Comparison of ENCODE assay signal across 8 cellular contexts in the genomic region with DNA sequence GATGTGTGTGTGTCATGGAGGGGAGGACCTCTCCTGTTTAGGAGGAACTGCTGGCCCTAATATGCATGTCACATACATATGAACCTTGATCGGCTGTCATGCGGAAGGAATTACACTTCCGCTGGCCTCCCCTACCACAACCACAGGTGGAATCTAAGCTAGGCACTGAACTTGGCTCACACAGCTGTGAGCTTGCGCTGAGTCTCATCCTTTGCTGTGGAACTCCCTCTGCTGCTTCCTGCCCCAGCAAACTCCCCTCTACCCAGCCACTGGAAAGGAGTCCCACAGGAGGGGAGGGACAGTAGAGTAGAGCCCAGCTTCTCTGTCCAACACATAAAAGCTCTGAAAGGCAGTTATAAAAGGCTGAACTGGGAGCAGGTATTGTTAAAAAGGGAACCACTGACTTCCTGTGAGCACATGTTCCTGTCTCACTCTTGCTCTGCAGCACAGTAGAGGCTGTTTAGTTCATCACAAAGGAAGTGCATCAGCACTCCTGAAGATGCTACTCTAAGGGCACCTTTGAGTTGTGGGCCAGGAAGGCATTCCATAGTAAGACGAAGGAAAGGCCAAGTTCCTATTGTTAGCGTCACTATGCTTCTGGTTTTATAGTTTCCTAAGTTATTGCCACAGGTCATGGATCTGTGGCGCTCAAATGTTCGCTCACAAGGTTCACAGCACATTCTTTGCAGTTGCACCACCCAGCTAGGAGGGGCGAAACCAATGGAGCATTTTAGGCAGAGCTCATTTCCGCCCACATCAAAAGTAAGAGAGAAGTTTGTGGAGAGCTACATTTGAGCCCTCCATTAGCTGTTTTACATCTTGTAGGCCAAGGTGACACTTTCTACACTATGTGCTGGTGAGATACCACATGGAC. TPM values are rescaled to one million over a fixed set of nuclear protein-coding genes. Genes with fewer than 3 reads are reported as not detected.
A peak's percentile ranks its signal among the peaks of the same experiment; 100 is the strongest.
DNase-seq lines count a peak whose midpoint lies in the region; ATAC-seq, FAIRE-seq and TF ChIP-seq lines count a peak whose summit lies in the region.

No MANE protein-coding gene starts in this region.

- ATAC-seq in GM18861 (IDR thresholded peaks at IDR 0.05; ENCODE audit: unreplicated experiment): peak; percentile 59
- peak; percentile 58 for ATAC-seq in HG02970 (IDR thresholded peaks at IDR 0.05; ENCODE audit: low FRiP score, unreplicated experiment)
- ATAC-seq in GM12878: peak; percentile 82

- peak; percentile 70 for TF ChIP-seq POLR2A in GM12878 (IDR thresholded peaks at IDR 0.05; ENCODE audit: low read depth, low read length)

- no peak overlapping the region for H2AFZ ChIP-seq in SU-DHL-6 (ENCODE audit: low read depth, low read length, severe bottlenecking)
- H2AFZ ChIP-seq in GM12878 (ENCODE audit: control insufficient read depth, low read depth, low read length): peak overlapping the region; percentile 73
- H2AFZ ChIP-seq in GM23248: no peak overlapping the region

- RAD21 ChIA-PET in GM12878 (lab: Charles Lee; ENCODE audit: unreplicated experiment): interaction anchor here (0.7 to 7.2 kb wide), 35 partner anchors 11 to 552 kb away, joined by 3 to 154 read pairs (median 7); partner anchors contain the start of gene PTPRC

- H3K4me3 ChIP-seq in SU-DHL-6 (ENCODE audit: insufficient read depth, low read length, poor library complexity, severe bottlenecking) (peak overlapping the region; percentile 43), GM12878 (peak overlapping the region; percentile 50; the same call in 1 of the 2 replicates), GM23248 (no peak overlapping the region)

- intact Hi-C loops in GM12878 (cut with micrococcal nuclease; ENCODE audit: unreplicated experiment): loop anchor here (1.0 to 10.0 kb wide), 5 partner anchors 20 to 554 kb away; no protein-coding TSS in a partner anchor

- FAIRE-seq in GM12878 (lab: Jason Lieb, UNC): peak; percentile 81

- TF ChIP-seq CTCF in SU-DHL-6 (IDR thresholded peaks at IDR 0.05; ENCODE audit: insufficient read depth, low read length, poor library complexity, severe bottlenecking) (no peak), GM12878 (IDR thresholded peaks at IDR 0.05 in 2 of 3, conservative IDR thresholded peaks at IDR 0.05 in 1 of 3; ENCODE audit: control insufficient read depth in 2 of 3, extremely low read depth in 1 of 3, insufficient read depth in 1 of 3, low read depth in 3 of 3, low read length in 3 of 3) (no peak)

- peaks cover 3% of the 10 kb centered on the region; the same call in 1 of the 2 replicates for H3K79me2 ChIP-seq in SU-DHL-6 (ENCODE audit: insufficient read depth, low read length)
- no peaks in the 10 kb centered on the region for H3K79me2 ChIP-seq in GM12878 (ENCODE audit: control insufficient read depth, insufficient read depth, low read length)
- no peaks in the 10 kb centered on the region for H3K79me2 ChIP-seq in GM23248 (ENCODE audit: insufficient read depth)

- SMC1A ChIA-PET in GM12878 (lab: Charles Lee; ENCODE audit: uncharacterized antibody, unreplicated experiment): interaction anchor here (0.6 to 7.4 kb wide), 38 partner anchors 8 to 622 kb away, joined by 3 to 251 read pairs (median 6); partner anchors contain the start of gene PTPRC

- H3F3A ChIP-seq in SU-DHL-6 (ENCODE audit: insufficient read depth) (peaks cover 79% of the 10 kb centered on the region), GM23248 (ENCODE audit: insufficient read depth) (peaks cover 17% of the 10 kb centered on the region; the same call in 1 of the 2 replicates)

- H3K36me3 ChIP-seq in SU-DHL-6 (ENCODE audit: low read length) (no peaks in the 10 kb centered on the region), GM12878 (ENCODE audit: control insufficient read depth in 2 of 2, insufficient read depth in 2 of 2, low read length in 1 of 2) (no peaks in the 10 kb centered on the region), GM23248 (ENCODE audit: low read depth) (no peaks in the 10 kb centered on the region)

- 0% methylated on average over 10 of the region's 10 CpGs for WGBS in GM12878 (ENCODE audit: insufficient coverage, insufficient replicate concordance, low lambda C conversion rate, missing lambda C conversion rate)
- 93 to 98% methylated on average over 10 of the region's 10 CpGs for WGBS in GM23248 (ENCODE audit: low coverage in 1 of 2, low lambda C conversion rate in 2 of 2, missing lambda C conversion rate in 2 of 2), 2 experiments

- peak overlapping the region; percentile 95 for H3K4me2 ChIP-seq in SU-DHL-6 (ENCODE audit: low read depth, low read length, poor library complexity, severe bottlenecking)
- peak overlapping the region; percentile 17 for H3K4me2 ChIP-seq in GM12878 (ENCODE audit: control insufficient read depth, insufficient read depth)
- H3K4me2 ChIP-seq in GM23248 (ENCODE audit: unreplicated experiment): no peak overlapping the region

- H3K9me3 ChIP-seq in SU-DHL-6 (ENCODE audit: insufficient read depth, low read length) (no peaks in the 10 kb centered on the region), GM12878 (replicated peaks; ENCODE audit: control insufficient read depth, insufficient read depth, low read length) (no peaks in the 10 kb centered on the region; the same call in 2 of the 3 replicates), GM23248 (ENCODE audit: low read depth) (no peaks in the 10 kb centered on the region)

- BruUV-seq in GM12878 (replicated peaks; lab: Mats Ljungman, UMichigan): no TSS peak

- H3K27me3 ChIP-seq in SU-DHL-6 (ENCODE audit: low read length): no peaks in the 10 kb centered on the region
- H3K27me3 ChIP-seq in GM12878 (replicated peaks in 1 of 2; ENCODE audit: control insufficient read depth in 2 of 2, insufficient read depth in 2 of 2, low read length in 1 of 2): no peaks in the 10 kb centered on the region
- H3K27me3 ChIP-seq in GM23248 (replicated peaks; ENCODE audit: insufficient read depth): no peaks in the 10 kb centered on the region

- no peaks in the 10 kb centered on the region for H4K20me1 ChIP-seq in SU-DHL-6 (ENCODE audit: low read depth, low read length)
- no peaks in the 10 kb centered on the region for H4K20me1 ChIP-seq in GM12878 (ENCODE audit: control insufficient read depth, insufficient read depth)
- no peaks in the 10 kb centered on the region for H4K20me1 ChIP-seq in GM23248 (ENCODE audit: insufficient read depth)

- CTCF ChIA-PET in GM12878 (lab: Yijun Ruan, JAX): interaction anchor here (0.6 to 4.9 kb wide), 24 partner anchors 10 to 455 kb away, joined by 3 to 45 read pairs (median 4); partner anchors contain the start of gene PTPRC

- H3K9me2 ChIP-seq in SU-DHL-6 (replicated peaks; ENCODE audit: insufficient read depth, low read length): no peaks in the 10 kb centered on the region
- 0 out of 2 replicates have a peak, but pooled peaks cover 3% of the 10 kb centered on the region for H3K9me2 ChIP-seq in GM23248 (ENCODE audit: insufficient read depth)

- POLR2A ChIA-PET in GM12878 (lab: Charles Lee): interaction anchor here (0.6 to 7.4 kb wide), 21 partner anchors 10 to 453 kb away, joined by 3 to 106 read pairs (median 9); partner anchors contain the start of gene PTPRC

- H3K27ac ChIP-seq in SU-DHL-6 (ENCODE audit: low read depth, low read length): peak overlapping the region; percentile 100
- peak overlapping the region; percentile 93 for H3K27ac ChIP-seq in GM12878 (ENCODE audit: control insufficient read depth, insufficient read depth)
- H3K27ac ChIP-seq in GM23248: no peak overlapping the region

- DNase-seq in GM12878 (ENCODE audit: low read depth, low spot score): peak; percentile 93
- peak; percentile 65 for DNase-seq in stimulated activated CD4-positive, alpha-beta T cell treated with anti-CD3 and anti-CD28 coated beads, Interleukin-4, amount 100 ng/mL, for 24 hours
- no peak for DNase-seq in hepatic stellate cell (ENCODE audit: low spot score)
- DNase-seq in kidney glomerular epithelial cell (lab: John Stamatoyannopoulos, UW): no peak
- DNase-seq in GM23248: no peak

- in situ Hi-C loops in GM12878 (cut with MboI) (no loop called here), GM23248 (cut with MboI) (no loop called here)

- TF ChIP-seq RAD21 in GM12878 (IDR thresholded peaks at IDR 0.05; ENCODE audit: insufficient read depth, low read depth, low read length): peak; percentile 20; the same call in 1 of the 2 replicates

- peak; percentile 46 to 71; a peak in 2 of 4 replicates for TF ChIP-seq EP300 in GM12878 (IDR thresholded peaks at IDR 0.05; ENCODE audit: borderline replicate concordance in 1 of 2, control insufficient read depth in 1 of 2, low read depth in 2 of 2, low read length in 2 of 2)

- peaks cover 47% of the 10 kb centered on the region for H3K4me1 ChIP-seq in GM12878 (ENCODE audit: control insufficient read depth, insufficient read depth, low read length)
- peaks cover 22% of the 10 kb centered on the region for H3K4me1 ChIP-seq in GM23248 (ENCODE audit: insufficient read depth)

- H3K9ac ChIP-seq in SU-DHL-6 (ENCODE audit: low read length) (peak overlapping the region; percentile 73), GM12878 (ENCODE audit: control insufficient read depth, insufficient read depth, low read length) (peak overlapping the region; percentile 62), GM23248 (no peak overlapping the region)

TF ChIP-seq in GM12878, 131 proteins besides CTCF, POLR2A, EP300 and RAD21 (continues in another document):
- TF ChIP-seq TBL1XR1 (IDR thresholded peaks at IDR 0.05; ENCODE audit: low read depth, low read length) (no peak; the same call in 1 of the 2 replicates), ATF7 (IDR thresholded peaks at IDR 0.05; ENCODE audit: low read depth) (peak; percentile 78), ZNF622 (IDR thresholded peaks at IDR 0.05) (no peak), BHLHE40 (IDR thresholded peaks at IDR 0.05; ENCODE audit: borderline replicate concordance in 1 of 2, low read depth in 2 of 2, low read length in 1 of 2) (peak; percentile 30 to 32; a peak in 2 of 4 replicates)

RNA-seq across cellular contexts. Expression of gene PTPRC, which starts 17.7 kb away (rescaled TPM):
- 586 and 675 TPM in 2 replicates for total RNA-seq in GM12878 (2013; cell fraction: nucleolus; rRNA removed)
- 117 and 136 TPM in 2 replicates for total RNA-seq in GM12878 (2014; rRNA removed)
- total RNA-seq in GM12878 (2014; rRNA removed; fragmentation: Illumina TruSeq; extraction: Trizol): 167 and 171 TPM in 2 replicates
- total RNA-seq in GM12878 (2021): 154 and 157 TPM in 2 replicates
- polyA plus RNA-seq in GM12878 (2011; ENCODE audit: low read depth): 57.1 TPM
- polyA plus RNA-seq in GM12878 (2011; rRNA removed): 171 and 221 TPM in 2 replicates
- polyA plus RNA-seq in GM12878 (2011; cell fraction: cytosol; rRNA removed): 125 and 161 TPM in 2 replicates
- 106 and 128 TPM in 2 replicates for polyA plus RNA-seq in GM12878 (2011; cell fraction: nucleus; rRNA removed)
- 67.1 and 78.4 TPM in 2 replicates for polyA plus RNA-seq in GM12878 (2012)
- 156 and 163 TPM in 2 replicates for polyA plus RNA-seq in GM12878 (2014; fragmentation: Illumina TruSeq; extraction: Trizol)
- polyA plus RNA-seq in GM12878 (2014; fragmentation: Nextera tagmentation; extraction: Ambion mirVana): 10 to 100 TPM; 72.9 to 73.6 TPM
- 75.1 and 80.9 TPM in 2 replicates for polyA plus RNA-seq in GM12878 (2014; rRNA removed)
- polyA plus RNA-seq in GM12878 (2016; fragmentation: Nextera tagmentation; extraction: Ambion mirVana): 100 to 1,000 TPM; 117 to 119 TPM
- 240 and 280 TPM in 2 replicates for polyA minus RNA-seq in GM12878 (2011; rRNA and poly(A)+ RNA removed)
- polyA minus RNA-seq in GM12878 (2011; cell fraction: cytosol; rRNA and poly(A)+ RNA removed): 70.3 and 72.0 TPM in 2 replicates
- polyA minus RNA-seq in GM12878 (2011; cell fraction: nucleus; rRNA and poly(A)+ RNA removed): 150 and 243 TPM in 2 replicates
- total RNA-seq in GM23248 (2014; rRNA removed; shearing (Covaris generic)): 0.38 and 0.86 TPM in 2 replicates
- 0.66 and 0.70 TPM in 2 replicates for polyA plus RNA-seq in GM23248 (2016; fragmentation: Nextera tagmentation; extraction: Ambion mirVana)

Comparison
In these comparisons a context has a peak if more than half of its experiments do, and no peak if none do; other contexts are left out.
1. DNase-seq: peak in GM12878 (single experiment) and stimulated activated CD4-positive, alpha-beta T cell treated with anti-CD3 and anti-CD28 coated beads, Interleukin-4, amount 100 ng/mL, for 24 hours (single experiment); none in hepatic stellate cell (single experiment), kidney glomerular epithelial cell (single experiment) and GM23248 (single experiment).
2. RNA of gene PTPRC, which starts 17.7 kb away (total RNA-seq): 117 to 675 TPM in GM12878; 0.38 to 0.86 TPM in GM23248; every median in the first group is over 10 times any median in the second.
3. Peak in every context shown above with its lines, with median percentiles within 50 percentile points of each other: ATAC-seq.